26 cellular contexts compared by ENCODE assay signal in the genomic region with DNA sequence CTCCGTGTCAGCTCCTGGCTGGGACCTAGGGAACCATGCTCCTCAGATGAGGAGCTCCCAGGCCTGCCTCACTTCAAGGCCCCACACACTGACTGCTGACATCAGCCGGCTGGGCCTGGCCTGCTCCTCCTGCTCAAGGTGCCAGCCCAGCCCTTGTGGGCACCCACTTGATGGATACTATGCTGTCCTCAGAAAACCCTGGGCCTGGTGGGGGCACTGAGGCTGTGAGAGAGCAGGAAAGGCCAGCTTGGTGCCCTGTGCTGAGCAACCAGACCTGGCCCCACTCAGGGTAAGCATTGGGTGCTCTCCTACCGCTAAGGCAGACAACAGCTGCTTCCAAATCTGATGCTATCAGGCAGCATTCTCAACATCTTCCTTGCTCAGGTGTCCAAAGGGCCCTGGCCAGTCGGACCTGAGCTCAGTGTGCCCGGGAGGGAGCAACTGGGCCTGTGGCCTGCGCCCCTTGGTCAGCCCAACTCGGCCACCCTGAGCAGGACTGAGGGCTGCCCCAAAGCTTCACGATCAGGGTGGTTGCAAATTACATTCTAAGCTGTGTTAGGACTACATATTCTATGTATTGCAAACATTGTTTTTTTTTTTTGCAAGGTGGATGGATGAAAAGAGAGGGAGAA. TPM values are rescaled to one million over a fixed set of nuclear protein-coding genes. Genes with fewer than 3 reads are reported as not detected.
DNase-seq lines count a peak whose midpoint lies in the region; ATAC-seq and TF ChIP-seq lines count a peak whose summit lies in the region.
"Had no signal": no experiment of that assay in that cellular context is flagged by ENCODE, and none has a peak within 500 bp of the region (broad histone marks: within the 10 kb centered on the region; RNA-seq: fewer than 3 reads in every experiment).

No MANE protein-coding gene starts in this region.

- no peaks in the 10 kb centered on the region for H3K27me3 Mint-ChIP-seq in activated CD4-positive, alpha-beta T cell treated with anti-CD3 and anti-CD28 coated beads for 36 hours
- H3K27me3 Mint-ChIP-seq in CD8-positive, alpha-beta T cell (ENCODE audit: low read depth), result no peaks in the 10 kb centered on the region
- H3K27me3 Mint-ChIP-seq in neural crest cell (ENCODE audit: low read depth), result no peaks in the 10 kb centered on the region
- H3K27me3 Mint-ChIP-seq: dendritic cell treated with granulocyte-macrophage colony-stimulating factor and Interleukin-4, amounts not matched to agents 40 ng/mL and 50 ng/mL, for 4 days had no signal

- no peak overlapping the region for H3K4me3 ChIP-seq in CD8-positive, alpha-beta T cell (ENCODE audit: low read depth, low read length)
- H3K4me3 ChIP-seq: A549; BLaER1 treated with 17β-estradiol and CSF1 and Interleukin-3, amounts not matched to agents 10 nM and 100 nM; hepatocyte had no signal

- POLR2A ChIA-PET in activated CD4-positive, alpha-beta T cell treated with anti-CD3 and anti-CD28 coated beads for 36 hours (lab: Charles Lee), result no interaction called here
- POLR2A ChIA-PET in CD8-positive, alpha-beta T cell (lab: Charles Lee), result interaction anchor here (0.6 to 0.9 kb wide), 2 partner anchors 8 to 170 kb away, joined by 3 read pairs; no protein-coding TSS in a partner anchor

- DNase-seq in activated CD4-positive, alpha-beta T cell treated with anti-CD3 and anti-CD28 coated beads for 36 hours, result no peak
- no peak for DNase-seq in activated CD4-positive, alpha-beta T cell treated with anti-CD3 and anti-CD28 coated beads for 4 hours
- peak in 2 of 7 experiments; percentile 9 to 47 for DNase-seq in CD8-positive, alpha-beta T cell
- no peak for DNase-seq in activated naive CD4-positive, alpha-beta T cell treated with anti-CD3 and anti-CD28 coated beads, Interleukin-2, amount 50 U/mL, for 72 hours (ENCODE audit: low spot score in 2 of 2)
- DNase-seq in neural crest cell (ENCODE audit: low read depth, low spot score) (no peak), EL (no peak), GM13977 (ENCODE audit: low spot score) (no peak), left colon (no peak)
- DNase-seq: DMS 273 treated with DMSO at 0.1 percent for 48 hours, GF-D8, HFFc6, NCI-H1105 treated with DMSO at 0.1 percent for 48 hours, NCI-H2081, NCI-H446 treated with DMSO at 0.1 percent for 48 hours, nucleus accumbens, retina, T-helper 9 cell had no signal

- no peak overlapping the region for H3K4me3 Mint-ChIP-seq in activated CD4-positive, alpha-beta T cell treated with anti-CD3 and anti-CD28 coated beads for 36 hours
- peak overlapping the region; percentile 38 for H3K4me3 Mint-ChIP-seq in CD8-positive, alpha-beta T cell
- no peak overlapping the region for H3K4me3 Mint-ChIP-seq in neural crest cell
- H3K4me3 Mint-ChIP-seq: dendritic cell treated with granulocyte-macrophage colony-stimulating factor and Interleukin-4, amounts not matched to agents 40 ng/mL and 50 ng/mL, for 4 days; HFFc6; WTC11 had no signal

- H3K27ac ChIP-seq in CD8-positive, alpha-beta T cell (ENCODE audit: low read depth, low read length), result no peak overlapping the region
- H3K27ac ChIP-seq: hepatocyte had no signal

- in situ Hi-C loops in GM13977 (cut with MboI; ENCODE audit: low pct_unique_long_range_greater_than_20kb, low sequenced_read_pairs, unreplicated experiment), result no loop called here

- H3K27ac Mint-ChIP-seq in activated CD4-positive, alpha-beta T cell treated with anti-CD3 and anti-CD28 coated beads for 36 hours, result peak overlapping the region; percentile 18
- H3K27ac Mint-ChIP-seq in CD8-positive, alpha-beta T cell, result peak overlapping the region; percentile 82
- H3K27ac Mint-ChIP-seq in activated naive CD4-positive, alpha-beta T cell treated with anti-CD3 and anti-CD28 coated beads, Interleukin-2, amount 50 U/mL, for 72 hours, result peak overlapping the region; percentile 33 to 62
- H3K27ac Mint-ChIP-seq in neural crest cell (ENCODE audit: unreplicated experiment), result peak overlapping the region; percentile 67
- H3K27ac Mint-ChIP-seq: dendritic cell treated with granulocyte-macrophage colony-stimulating factor and Interleukin-4, amounts not matched to agents 40 ng/mL and 50 ng/mL, for 4 days; HFFc6; WTC11 had no signal

- H3K4me1 Mint-ChIP-seq in activated CD4-positive, alpha-beta T cell treated with anti-CD3 and anti-CD28 coated beads for 36 hours, result peaks cover 18% of the 10 kb centered on the region
- H3K4me1 Mint-ChIP-seq in CD8-positive, alpha-beta T cell (ENCODE audit: low read depth), result peaks cover 49% of the 10 kb centered on the region
- H3K4me1 Mint-ChIP-seq in neural crest cell, result no peaks in the 10 kb centered on the region
- H3K4me1 Mint-ChIP-seq: WTC11 had no signal

- peaks cover 7% of the 10 kb centered on the region for H3K36me3 Mint-ChIP-seq in activated CD4-positive, alpha-beta T cell treated with anti-CD3 and anti-CD28 coated beads for 36 hours (ENCODE audit: low read depth)
- peaks cover 48% of the 10 kb centered on the region for H3K36me3 Mint-ChIP-seq in CD8-positive, alpha-beta T cell
- peaks cover 0 to 8% of the 10 kb centered on the region in 2 donors for H3K36me3 Mint-ChIP-seq in activated naive CD4-positive, alpha-beta T cell treated with anti-CD3 and anti-CD28 coated beads, Interleukin-2, amount 50 U/mL, for 72 hours
- H3K36me3 Mint-ChIP-seq in neural crest cell (ENCODE audit: low read depth), result no peaks in the 10 kb centered on the region
- H3K36me3 Mint-ChIP-seq: WTC11 had no signal

- intact Hi-C loops in activated CD4-positive, alpha-beta T cell treated with anti-CD3 and anti-CD28 coated beads for 36 hours (cut with DNase I, micrococcal nuclease), result loop anchor here in 1 of 2 experiments (5.0 kb wide), 2 partner anchors 233 to 593 kb away; a partner anchor contains a TSS
- intact Hi-C loops in CD8-positive, alpha-beta T cell (cut with DNase I, micrococcal nuclease), result no loop called here
- intact Hi-C loops in left colon (cut with DNase I, micrococcal nuclease), result no loop called here

- CTCF ChIA-PET in activated CD4-positive, alpha-beta T cell treated with anti-CD3 and anti-CD28 coated beads for 36 hours (lab: Charles Lee), result interaction anchor here (0.7 to 1.3 kb wide), 3 partner anchors 36 to 267 kb away, joined by 3 to 7 read pairs (median 3); no protein-coding TSS in a partner anchor
- CTCF ChIA-PET in CD8-positive, alpha-beta T cell (lab: Charles Lee), result interaction anchor here (1.3 kb wide), 1 partner anchor 8 kb away, joined by 5 read pairs; no protein-coding TSS in a partner anchor

- TF ChIP-seq CTCF in CD8-positive, alpha-beta T cell (IDR thresholded peaks at IDR 0.05), result no peak
- TF ChIP-seq CTCF in neural crest cell (conservative IDR thresholded peaks at IDR 0.05) (no peak), GM13977 (IDR thresholded peaks at IDR 0.05; ENCODE audit: extremely low read depth, insufficient read depth, missing control alignments) (no peak)

- peaks cover 6% of the 10 kb centered on the region for H3K36me3 ChIP-seq in CD8-positive, alpha-beta T cell (ENCODE audit: insufficient read depth, low read length)
- H3K36me3 ChIP-seq: BLaER1 treated with 17β-estradiol and CSF1 and Interleukin-3, amounts not matched to agents 10 nM and 100 nM had no signal

- no peak for ATAC-seq in activated CD4-positive, alpha-beta T cell treated with anti-CD3 and anti-CD28 coated beads for 36 hours
- ATAC-seq in CD8-positive, alpha-beta T cell, result no peak
- ATAC-seq in activated naive CD4-positive, alpha-beta T cell treated with anti-CD3 and anti-CD28 coated beads, Interleukin-2, amount 50 U/mL, for 72 hours, result no peak
- ATAC-seq in left colon, result no peak
- ATAC-seq: WTC11 had no signal

- no peaks in the 10 kb centered on the region for H3K9me3 ChIP-seq in CD8-positive, alpha-beta T cell (ENCODE audit: low read length)
- H3K9me3 ChIP-seq: A549; BLaER1 treated with 17β-estradiol and CSF1 and Interleukin-3, amounts not matched to agents 10 nM and 100 nM had no signal

- no peaks in the 10 kb centered on the region for H3K9me3 Mint-ChIP-seq in activated CD4-positive, alpha-beta T cell treated with anti-CD3 and anti-CD28 coated beads for 36 hours (ENCODE audit: low read depth)
- no peaks in the 10 kb centered on the region for H3K9me3 Mint-ChIP-seq in CD8-positive, alpha-beta T cell
- H3K9me3 Mint-ChIP-seq in activated naive CD4-positive, alpha-beta T cell treated with anti-CD3 and anti-CD28 coated beads, Interleukin-2, amount 50 U/mL, for 72 hours, result no peaks in the 10 kb centered on the region
- H3K9me3 Mint-ChIP-seq in neural crest cell, result no peaks in the 10 kb centered on the region
- H3K9me3 Mint-ChIP-seq: dendritic cell treated with granulocyte-macrophage colony-stimulating factor and Interleukin-4, amounts not matched to agents 40 ng/mL and 50 ng/mL, for 4 days; HFFc6; WTC11 had no signal

- H3K27me3 ChIP-seq in CD8-positive, alpha-beta T cell (ENCODE audit: insufficient read depth, low read length), result no peaks in the 10 kb centered on the region
- H3K27me3 ChIP-seq: BLaER1 treated with 17β-estradiol and CSF1 and Interleukin-3, amounts not matched to agents 10 nM and 100 nM; hepatocyte had no signal

- H3K4me1 ChIP-seq in CD8-positive, alpha-beta T cell (ENCODE audit: insufficient read depth, low read length), result peaks cover 27% of the 10 kb centered on the region
- H3K4me1 ChIP-seq: A549 had no signal

RNA-seq across cellular contexts. Expression of a gene that starts 21.9 kb away (rescaled TPM):
- not detected for total RNA-seq in activated CD4-positive, alpha-beta T cell treated with anti-CD3 and anti-CD28 coated beads for 36 hours
- total RNA-seq in CD8-positive, alpha-beta T cell, result not detected
- total RNA-seq in activated naive CD4-positive, alpha-beta T cell treated with anti-CD3 and anti-CD28 coated beads, Interleukin-2, amount 50 U/mL, for 72 hours, result not detected
- total RNA-seq in neural crest cell (not detected in 2 replicates), left colon (not detected)
- total RNA-seq: fibroblast of villous mesenchyme, hepatocyte, HFFc6, liver, mucosa of gallbladder, SK-MEL-5, WTC11 had no signal

Comparison
In these comparisons a context has a peak if more than half of its experiments do, and no peak if none do; other contexts are left out.
1. H3K27ac Mint-ChIP-seq: peak in every context shown above with its lines; median percentile 82 in CD8-positive, alpha-beta T cell; 67 in neural crest cell; 48 in activated naive CD4-positive, alpha-beta T cell treated with anti-CD3 and anti-CD28 coated beads, Interleukin-2, amount 50 U/mL, for 72 hours; 18 in activated CD4-positive, alpha-beta T cell treated with anti-CD3 and anti-CD28 coated beads for 36 hours.